ENCODE assay signal across 16 cellular contexts in genomic region chr14:98194821-98195220, GRCh38.
DNase-seq lines count a peak whose midpoint lies in the region; ATAC-seq and TF ChIP-seq lines count a peak whose summit lies in the region.
"Had no signal": no experiment of that assay in that cellular context is flagged by ENCODE, and none has a peak within 500 bp of the region (broad histone marks: within the 10 kb centered on the region; RNA-seq: fewer than 3 reads in every experiment).

No MANE protein-coding gene starts in this region.

- peaks cover 98% of the 10 kb centered on the region for H3K4me1 ChIP-seq in CD8-positive, alpha-beta T cell (ENCODE audit: insufficient read depth, low read length)
- H3K4me1 ChIP-seq in naive thymus-derived CD4-positive, alpha-beta T cell (ENCODE audit: control insufficient read depth in 2 of 2, insufficient read depth in 2 of 2, low read length in 2 of 2), result peaks cover 68 to 97% of the 10 kb centered on the region in 2 donors

- H3K36me3 ChIP-seq in CD8-positive, alpha-beta T cell (ENCODE audit: insufficient read depth, low read length), result no peaks in the 10 kb centered on the region
- H3K36me3 ChIP-seq in naive thymus-derived CD4-positive, alpha-beta T cell (ENCODE audit: control insufficient read depth in 2 of 3, insufficient read depth in 3 of 3, low read length in 3 of 3), result no peaks in the 10 kb centered on the region

- no peak for ATAC-seq in CD8-positive, alpha-beta T cell
- no peak for ATAC-seq in activated naive CD4-positive, alpha-beta T cell treated with anti-CD3 and anti-CD28 coated beads, Interleukin-2, amount 50 U/mL, for 72 hours
- ATAC-seq in naive thymus-derived CD4-positive, alpha-beta T cell, result no peak
- ATAC-seq in HG03460 (IDR thresholded peaks at IDR 0.05; ENCODE audit: unreplicated experiment) (no peak), HG02571 (IDR thresholded peaks at IDR 0.05; ENCODE audit: unreplicated experiment) (no peak), GM21360 (IDR thresholded peaks at IDR 0.05; ENCODE audit: unreplicated experiment) (no peak)

- H3K4me3 Mint-ChIP-seq in activated T-cell treated with anti-CD3 and anti-CD28 coated beads, Interleukin-2, amount 50 U/mL, for 24 hours, result no peak overlapping the region
- H3K4me3 Mint-ChIP-seq in CD8-positive, alpha-beta T cell, result no peak overlapping the region
- H3K4me3 Mint-ChIP-seq in naive thymus-derived CD4-positive, alpha-beta T cell, result peak overlapping the region in 6 of 10 donors; percentile 18 to 86 (median 74)
- H3K4me3 Mint-ChIP-seq: H9 had no signal

- no peak for TF ChIP-seq CTCF in CD8-positive, alpha-beta T cell (IDR thresholded peaks at IDR 0.05)

- intact Hi-C loops in CD8-positive, alpha-beta T cell (cut with DNase I, micrococcal nuclease), result loop anchor here (2.0 to 10.0 kb wide), 4 partner anchors 740 to 1077 kb away; partner anchors contain the start of gene BCL11B (in 1 of the 2)
- intact Hi-C loops in naive thymus-derived CD4-positive, alpha-beta T cell (cut with micrococcal nuclease), result loop anchor here in 1 of 2 donors (1.0 kb wide), 5 partner anchors 57 to 1077 kb away; partner anchors contain the start of gene BCL11B

- DNase-seq in activated T-cell treated with anti-CD3 and anti-CD28 coated beads, Interleukin-2, amount 50 U/mL, for 24 hours, result no peak
- DNase-seq in activated T-cell treated with anti-CD3 and anti-CD28 coated beads for 4 hours, result no peak
- DNase-seq in CD8-positive, alpha-beta T cell, result no peak
- no peak for DNase-seq in activated naive CD4-positive, alpha-beta T cell treated with anti-CD3 and anti-CD28 coated beads, Interleukin-2, amount 50 U/mL, for 72 hours (ENCODE audit: low spot score in 2 of 2)
- DNase-seq in naive thymus-derived CD4-positive, alpha-beta T cell, result no peak
- DNase-seq: Calu3, DMS53, H9, NCI-H187 treated with DMSO at 0.1 percent for 48 hours, NCI-H446, NCI-H69, SHP77 had no signal

- H3K27me3 Mint-ChIP-seq in activated T-cell treated with anti-CD3 and anti-CD28 coated beads, Interleukin-2, amount 50 U/mL, for 24 hours, result no peaks in the 10 kb centered on the region
- H3K27me3 Mint-ChIP-seq in CD8-positive, alpha-beta T cell (ENCODE audit: low read depth), result no peaks in the 10 kb centered on the region
- no peaks in the 10 kb centered on the region for H3K27me3 Mint-ChIP-seq in naive thymus-derived CD4-positive, alpha-beta T cell

- H3K4me3 ChIP-seq in CD8-positive, alpha-beta T cell (ENCODE audit: low read depth, low read length), result no peak overlapping the region
- no peak overlapping the region for H3K4me3 ChIP-seq in naive thymus-derived CD4-positive, alpha-beta T cell (ENCODE audit: low read length)

- POLR2A ChIA-PET in CD8-positive, alpha-beta T cell (lab: Charles Lee), result interaction anchor here (0.8 to 9.8 kb wide), 7 partner anchors 9 to 1012 kb away, joined by 3 to 105 read pairs (median 3); no protein-coding TSS in a partner anchor
- POLR2A ChIA-PET in naive thymus-derived CD4-positive, alpha-beta T cell (lab: Charles Lee), result interaction anchor here (0.7 to 25.4 kb wide), 14 partner anchors 9 to 1072 kb away, joined by 3 to 501 read pairs (median 4); partner anchors contain the start of gene BCL11B

- H3K4me1 Mint-ChIP-seq in activated T-cell treated with anti-CD3 and anti-CD28 coated beads, Interleukin-2, amount 50 U/mL, for 24 hours (ENCODE audit: low read depth), result peaks cover 97% of the 10 kb centered on the region
- H3K4me1 Mint-ChIP-seq in CD8-positive, alpha-beta T cell (ENCODE audit: low read depth), result peaks cover 94% of the 10 kb centered on the region
- peaks cover 63 to 98% (median 96%) of the 10 kb centered on the region in 7 donors for H3K4me1 Mint-ChIP-seq in naive thymus-derived CD4-positive, alpha-beta T cell

- CTCF ChIA-PET in CD8-positive, alpha-beta T cell (lab: Charles Lee), result interaction anchor here (0.6 to 24.3 kb wide), 6 partner anchors 9 to 1071 kb away, joined by 3 to 283 read pairs (median 4); no protein-coding TSS in a partner anchor
- CTCF ChIA-PET in naive thymus-derived CD4-positive, alpha-beta T cell (lab: Charles Lee), result interaction anchor here (0.6 to 18.0 kb wide), 15 partner anchors 8 to 1081 kb away, joined by 3 to 279 read pairs (median 5); no protein-coding TSS in a partner anchor

- peaks cover 19% of the 10 kb centered on the region for H3K36me3 Mint-ChIP-seq in activated T-cell treated with anti-CD3 and anti-CD28 coated beads, Interleukin-2, amount 50 U/mL, for 24 hours (ENCODE audit: low read depth)
- peaks cover 3% of the 10 kb centered on the region for H3K36me3 Mint-ChIP-seq in CD8-positive, alpha-beta T cell
- H3K36me3 Mint-ChIP-seq in activated naive CD4-positive, alpha-beta T cell treated with anti-CD3 and anti-CD28 coated beads, Interleukin-2, amount 50 U/mL, for 72 hours, result peaks cover 28 to 46% of the 10 kb centered on the region in 2 donors
- H3K36me3 Mint-ChIP-seq in naive thymus-derived CD4-positive, alpha-beta T cell, result peaks cover 0 to 29% (median 8%) of the 10 kb centered on the region in 5 donors

- H3K9me3 Mint-ChIP-seq in activated T-cell treated with anti-CD3 and anti-CD28 coated beads, Interleukin-2, amount 50 U/mL, for 24 hours, result peaks cover 17% of the 10 kb centered on the region
- no peaks in the 10 kb centered on the region for H3K9me3 Mint-ChIP-seq in CD8-positive, alpha-beta T cell
- peaks cover 6 to 28% of the 10 kb centered on the region in 2 donors for H3K9me3 Mint-ChIP-seq in activated naive CD4-positive, alpha-beta T cell treated with anti-CD3 and anti-CD28 coated beads, Interleukin-2, amount 50 U/mL, for 72 hours
- H3K9me3 Mint-ChIP-seq in naive thymus-derived CD4-positive, alpha-beta T cell, result peaks cover 0 to 4% (median 0%) of the 10 kb centered on the region in 11 donors

- no peaks in the 10 kb centered on the region for H3K27me3 ChIP-seq in CD8-positive, alpha-beta T cell (ENCODE audit: insufficient read depth, low read length)
- H3K27me3 ChIP-seq in naive thymus-derived CD4-positive, alpha-beta T cell (ENCODE audit: control insufficient read depth in 2 of 2, insufficient read depth in 2 of 2, low read length in 2 of 2), result no peaks in the 10 kb centered on the region

- no peaks in the 10 kb centered on the region for H3K9me3 ChIP-seq in CD8-positive, alpha-beta T cell (ENCODE audit: low read length)
- H3K9me3 ChIP-seq in naive thymus-derived CD4-positive, alpha-beta T cell (ENCODE audit: control insufficient read depth in 2 of 3, low read length in 3 of 3), result no peaks in the 10 kb centered on the region

- H3K27ac Mint-ChIP-seq in activated T-cell treated with anti-CD3 and anti-CD28 coated beads, Interleukin-2, amount 50 U/mL, for 24 hours, result peak overlapping the region; percentile 91
- peak overlapping the region; percentile 93 for H3K27ac Mint-ChIP-seq in CD8-positive, alpha-beta T cell
- H3K27ac Mint-ChIP-seq in activated naive CD4-positive, alpha-beta T cell treated with anti-CD3 and anti-CD28 coated beads, Interleukin-2, amount 50 U/mL, for 72 hours, result peak overlapping the region; percentile 76 to 97
- peak overlapping the region in 8 of 9 donors; percentile 92 to 100 (median 97) for H3K27ac Mint-ChIP-seq in naive thymus-derived CD4-positive, alpha-beta T cell
- H3K27ac Mint-ChIP-seq: H9 had no signal

- no peak overlapping the region for H3K27ac ChIP-seq in CD8-positive, alpha-beta T cell (ENCODE audit: low read depth, low read length)
- peak overlapping the region; percentile 43 for H3K27ac ChIP-seq in naive thymus-derived CD4-positive, alpha-beta T cell (ENCODE audit: low read depth, low read length)
- H3K27ac ChIP-seq: C4-2B had no signal

Comparison
In these comparisons a context has a peak if more than half of its experiments do, and no peak if none do; other contexts are left out.
1. H3K4me3 Mint-ChIP-seq: peak in naive thymus-derived CD4-positive, alpha-beta T cell (6 of 10); none in activated T-cell treated with anti-CD3 and anti-CD28 coated beads, Interleukin-2, amount 50 U/mL, for 24 hours (single experiment) and CD8-positive, alpha-beta T cell (single experiment).
2. Peak in every context shown above with its lines, with median percentiles within 50 percentile points of each other: H3K27ac Mint-ChIP-seq.